Comparison of ENCODE assay signal across 35 cellular contexts in genomic region chr6:159837511-159837910, GRCh38. TPM values are rescaled to one million over a fixed set of nuclear protein-coding genes. Genes with fewer than 3 reads are reported as not detected.
"Had no signal": no experiment of that assay in that cellular context is flagged by ENCODE, and none has a peak within 500 bp of the region (broad histone marks: within the 10 kb centered on the region; RNA-seq: fewer than 3 reads in every experiment).

No MANE protein-coding gene starts in this region.

- H3K27me3 ChIP-seq: adrenal gland, body of pancreas, colonic mucosa, foreskin keratinocyte, gastrocnemius medialis, heart left ventricle had no signal

- H3K4me3 ChIP-seq: adrenal gland, body of pancreas, colonic mucosa, esophagus muscularis mucosa, gastrocnemius medialis had no signal

- DNase-seq: activated B cell treated with CpG ODN at 0.5 μM for 24 hours; activated CD4-positive, alpha-beta memory T cell treated with anti-CD3 and anti-CD28 coated beads for 36 hours; activated CD4-positive, alpha-beta T cell treated with anti-CD3 and anti-CD28 coated beads, Interleukin-2, amount 10 ng/mL, durations not matched to agents 24 days and 14 days; activated CD8-positive, alpha-beta memory T cell treated with anti-CD3 and anti-CD28 coated beads, Interleukin-2, amount 10 ng/mL, durations not matched to agents 7 days and 5 days; activated CD8-positive, alpha-beta memory T cell treated with anti-CD3 and anti-CD28 coated beads, Interleukin-2, amount 50 U/mL, for 4 hours; activated CD8-positive, alpha-beta T cell treated with anti-CD3 and anti-CD28 coated beads, Interleukin-2, amount 10 ng/mL, durations not matched to agents 7 days and 5 days; activated effector memory CD4-positive, alpha-beta T cell treated with anti-CD3 and anti-CD28 coated beads, Interleukin-2, amount 50 U/mL, for 16 hours; activated naive CD4-positive, alpha-beta T cell treated with anti-CD3 and anti-CD28 coated beads for 36 hours; activated naive CD8-positive, alpha-beta T cell treated with anti-CD3 and anti-CD28 coated beads for 36 hours; activated naive CD8-positive, alpha-beta T cell treated with anti-CD3 and anti-CD28 coated beads, Interleukin-2, amount 50 U/mL, for 24 hours; activated T-cell treated with anti-CD3 and anti-CD28 coated beads, Interleukin-2, amount 50 U/mL, for 1 hour; activated T-cell treated with anti-CD3 and anti-CD28 coated beads, Interleukin-2, amount 50 U/mL, for 48 hours; amygdala; aorta; body of pancreas; central memory CD4-positive, alpha-beta T cell; cerebellar nuclear complex; colonic mucosa; dermis blood vessel endothelial cell; effector CD4-positive, alpha-beta T cell; effector memory CD8-positive, alpha-beta T cell; erythroblast; foreskin keratinocyte; gastrocnemius medialis; glutamatergic neuron; T-helper 1 cell; T-helper 17 cell; T1000; WERI-Rb-1 had no signal

- H3K27ac ChIP-seq: adrenal gland, body of pancreas, colonic mucosa, esophagus muscularis mucosa, foreskin keratinocyte, gastrocnemius medialis, WERI-Rb-1 had no signal

- H3K9me3 ChIP-seq: adrenal gland, body of pancreas, colonic mucosa, esophagus muscularis mucosa, gastrocnemius medialis, heart left ventricle had no signal

- H3K36me3 ChIP-seq: adrenal gland, colonic mucosa, esophagus muscularis mucosa, gastrocnemius medialis, heart left ventricle, WERI-Rb-1 had no signal

- H3K4me1 ChIP-seq: adrenal gland, body of pancreas, colonic mucosa, esophagus muscularis mucosa, gastrocnemius medialis had no signal

RNA-seq across cellular contexts. Expression of gene PNLDC1, which starts 37.4 kb away (rescaled TPM):
- total RNA-seq: dermis blood vessel endothelial cell, gastrocnemius medialis had no signal

RNA-seq across cellular contexts. Expression of gene MAS1, which starts 53.3 kb away (rescaled TPM):
- total RNA-seq: activated B cell treated with CpG ODN at 0.5 μM for 24 hours; activated CD4-positive, alpha-beta memory T cell treated with anti-CD3 and anti-CD28 coated beads for 36 hours; activated CD4-positive, alpha-beta T cell treated with anti-CD3 and anti-CD28 coated beads, Interleukin-2, amount 10 ng/mL, durations not matched to agents 24 days and 14 days; activated CD8-positive, alpha-beta memory T cell treated with anti-CD3 and anti-CD28 coated beads for 36 hours; activated CD8-positive, alpha-beta memory T cell treated with anti-CD3 and anti-CD28 coated beads, Interleukin-2, amount 10 ng/mL, durations not matched to agents 7 days and 5 days; activated CD8-positive, alpha-beta T cell treated with anti-CD3 and anti-CD28 coated beads, Interleukin-2, amount 10 ng/mL, durations not matched to agents 7 days and 5 days; activated naive CD4-positive, alpha-beta T cell treated with anti-CD3 and anti-CD28 coated beads for 36 hours; activated naive CD8-positive, alpha-beta T cell treated with anti-CD3 and anti-CD28 coated beads for 36 hours; activated T-helper 1 cell treated with anti-CD3 and anti-CD28 coated beads, Interleukin-12 subunit alpha, Interleukin-12 subunit beta, Interleukin-2, Interleukin-4 antibody, amounts not matched to agents 30 ng/mL and 10 ng/mL and 1 ng/mL, durations not matched to agents 14 hours and 24 hours and 36 hours; activated T-helper 2 cell treated with anti-CD3 and anti-CD28 coated beads, Interferon-gamma antibody, Interleukin-2, Interleukin-4, amounts not matched to agents 10 μg/mL and 5 μg/mL and 100 μg/mL, durations not matched to agents 14 hours and 24 hours and 36 hours; adrenal gland; body of pancreas; colonic mucosa; dermis blood vessel endothelial cell; esophagus muscularis mucosa; foreskin keratinocyte; gastrocnemius medialis; T-helper 17 cell had no signal
